ENCODE assay signal across 1 cellular context in the genomic region with DNA sequence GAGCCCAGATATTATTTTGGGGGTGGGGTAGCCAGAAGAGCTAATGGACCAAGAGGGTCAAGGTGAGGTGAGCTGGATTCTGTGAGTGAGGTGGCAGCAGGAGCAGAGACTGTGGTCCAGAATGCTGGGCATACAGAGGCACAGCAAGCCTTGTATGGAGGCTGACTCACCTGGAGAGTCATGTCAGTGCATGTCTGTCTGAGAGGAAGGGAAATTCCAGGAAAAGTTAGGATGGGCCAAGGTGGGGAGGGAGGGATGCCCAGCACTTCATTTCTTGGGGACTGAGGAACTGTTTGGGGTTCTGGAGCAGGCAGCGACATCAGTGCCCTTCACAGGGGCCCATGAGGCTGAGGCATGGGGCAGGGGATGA.
TF ChIP-seq lines count a peak whose summit lies in the region.

No MANE protein-coding gene starts in this region.

TF ChIP-seq in SK-N-SH treated with all-trans-retinoic acid at 6 μM for 48 hours, 23 proteins besides CTCF, POLR2A, EP300 and RAD21 (continued from another document):
- TF ChIP-seq BACH2 (CRISPR knock-in tag; IDR thresholded peaks at IDR 0.05; ENCODE audit: borderline replicate concordance), result no peak
- no peak for TF ChIP-seq GLIS3 (CRISPR knock-in tag; IDR thresholded peaks at IDR 0.05)
